ENCODE assay signal across 19 cellular contexts in the genomic region with DNA sequence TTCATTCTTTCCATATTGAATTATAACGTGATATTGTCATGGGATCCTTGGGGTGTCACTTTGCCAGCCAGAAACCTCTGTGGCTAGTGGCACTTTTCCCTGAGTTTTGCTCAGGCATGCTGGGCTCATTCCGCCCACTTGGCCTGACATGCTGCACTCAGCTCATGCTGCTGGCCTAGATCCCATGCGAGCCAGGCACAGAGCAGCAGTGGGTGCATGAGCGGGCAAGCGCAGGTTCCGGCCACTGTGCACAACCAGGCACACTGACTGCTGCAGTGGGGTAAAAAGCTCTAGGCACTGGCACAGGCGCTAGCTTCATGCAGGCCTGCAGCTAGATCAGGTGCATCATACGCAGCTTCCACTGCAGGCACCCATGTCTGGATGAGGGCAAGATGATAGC.
"Had no signal": no experiment of that assay in that cellular context is flagged by ENCODE, and none has a peak within 500 bp of the region (broad histone marks: within the 10 kb centered on the region; RNA-seq: fewer than 3 reads in every experiment).

No MANE protein-coding gene starts in this region.

- ATAC-seq: activated naive CD8-positive, alpha-beta T cell treated with anti-CD3 and anti-CD28 coated beads, Interleukin-2, amount 50 U/mL, for 24 hours; effector memory CD8-positive, alpha-beta T cell; gastrocnemius medialis; left colon; pancreas; stimulated activated naive CD8-positive, alpha-beta T cell treated with anti-CD3 and anti-CD28 coated beads, Interleukin-15, amount 100 ng/mL, for 72 hours had no signal

- DNase-seq: activated CD4-positive, alpha-beta T cell treated with anti-CD3 and anti-CD28 coated beads for 1 hour; activated naive CD4-positive, alpha-beta T cell treated with anti-CD3 and anti-CD28 coated beads, Interleukin-2, amount 50 U/mL, for 16 hours; activated naive CD8-positive, alpha-beta T cell treated with anti-CD3 and anti-CD28 coated beads, Interleukin-2, amount 50 U/mL, for 24 hours; activated T-cell treated with anti-CD3 and anti-CD28 coated beads, Interleukin-2, amount 50 U/mL, for 48 hours; effector memory CD8-positive, alpha-beta T cell; esophagus squamous epithelium; gastrocnemius medialis; left colon; right lobe of liver; small intestine; stimulated activated CD4-positive, alpha-beta T cell treated with anti-CD3 and anti-CD28 coated beads, Interleukin-2, amount 100 ng/mL, for 24 hours; stimulated activated naive CD8-positive, alpha-beta T cell treated with anti-CD3 and anti-CD28 coated beads, Interleukin-15, amount 100 ng/mL, for 72 hours; T-helper 1 cell; transverse colon had no signal

- H3K4me1 ChIP-seq: esophagus squamous epithelium, gastrocnemius medialis, pancreas, right lobe of liver, suprapubic skin, transverse colon, vagina had no signal

- H3K27ac ChIP-seq: cardiac muscle cell, esophagus squamous epithelium, gastrocnemius medialis, neutrophil, pancreas, right lobe of liver, suprapubic skin, transverse colon, vagina had no signal

- H3K36me3 ChIP-seq: cardiac muscle cell, neutrophil, pancreas, right lobe of liver, transverse colon had no signal

- H3K27me3 ChIP-seq: cardiac muscle cell, esophagus squamous epithelium, gastrocnemius medialis, neutrophil, pancreas, right lobe of liver, suprapubic skin, transverse colon, vagina had no signal

- H3K4me3 ChIP-seq: cardiac muscle cell, esophagus squamous epithelium, gastrocnemius medialis, pancreas, right lobe of liver, suprapubic skin, transverse colon, vagina had no signal

- H3K9me3 ChIP-seq: gastrocnemius medialis, neutrophil, pancreas, right lobe of liver, transverse colon, vagina had no signal
